In the genomic region with DNA sequence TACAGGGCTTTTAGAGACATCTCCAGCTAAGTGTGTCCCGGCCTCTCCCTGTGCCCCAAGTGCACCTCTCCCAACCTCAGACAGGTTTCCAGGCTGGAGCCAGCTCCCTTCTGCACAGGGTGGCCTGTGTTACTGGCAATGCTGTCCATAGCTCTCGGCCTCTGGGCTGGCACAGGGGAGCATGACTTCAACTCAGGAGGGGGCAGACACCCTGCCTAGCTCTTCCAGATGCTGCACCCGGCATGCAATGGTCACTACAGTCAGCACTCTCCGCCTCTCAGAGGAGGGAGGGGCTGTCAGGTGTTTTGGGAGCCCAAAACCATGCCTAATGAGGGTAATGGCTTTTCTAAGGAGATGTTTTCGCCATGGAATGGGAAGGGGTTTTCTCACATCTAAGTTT, we compare ENCODE assay signal across 1 cellular context.
TF ChIP-seq lines count a peak whose summit lies in the region.

No MANE protein-coding gene starts in this region.

TF ChIP-seq in HCT116, 20 proteins besides CTCF, POLR2A, EP300 and RAD21:
- TF ChIP-seq, protein P1, sequence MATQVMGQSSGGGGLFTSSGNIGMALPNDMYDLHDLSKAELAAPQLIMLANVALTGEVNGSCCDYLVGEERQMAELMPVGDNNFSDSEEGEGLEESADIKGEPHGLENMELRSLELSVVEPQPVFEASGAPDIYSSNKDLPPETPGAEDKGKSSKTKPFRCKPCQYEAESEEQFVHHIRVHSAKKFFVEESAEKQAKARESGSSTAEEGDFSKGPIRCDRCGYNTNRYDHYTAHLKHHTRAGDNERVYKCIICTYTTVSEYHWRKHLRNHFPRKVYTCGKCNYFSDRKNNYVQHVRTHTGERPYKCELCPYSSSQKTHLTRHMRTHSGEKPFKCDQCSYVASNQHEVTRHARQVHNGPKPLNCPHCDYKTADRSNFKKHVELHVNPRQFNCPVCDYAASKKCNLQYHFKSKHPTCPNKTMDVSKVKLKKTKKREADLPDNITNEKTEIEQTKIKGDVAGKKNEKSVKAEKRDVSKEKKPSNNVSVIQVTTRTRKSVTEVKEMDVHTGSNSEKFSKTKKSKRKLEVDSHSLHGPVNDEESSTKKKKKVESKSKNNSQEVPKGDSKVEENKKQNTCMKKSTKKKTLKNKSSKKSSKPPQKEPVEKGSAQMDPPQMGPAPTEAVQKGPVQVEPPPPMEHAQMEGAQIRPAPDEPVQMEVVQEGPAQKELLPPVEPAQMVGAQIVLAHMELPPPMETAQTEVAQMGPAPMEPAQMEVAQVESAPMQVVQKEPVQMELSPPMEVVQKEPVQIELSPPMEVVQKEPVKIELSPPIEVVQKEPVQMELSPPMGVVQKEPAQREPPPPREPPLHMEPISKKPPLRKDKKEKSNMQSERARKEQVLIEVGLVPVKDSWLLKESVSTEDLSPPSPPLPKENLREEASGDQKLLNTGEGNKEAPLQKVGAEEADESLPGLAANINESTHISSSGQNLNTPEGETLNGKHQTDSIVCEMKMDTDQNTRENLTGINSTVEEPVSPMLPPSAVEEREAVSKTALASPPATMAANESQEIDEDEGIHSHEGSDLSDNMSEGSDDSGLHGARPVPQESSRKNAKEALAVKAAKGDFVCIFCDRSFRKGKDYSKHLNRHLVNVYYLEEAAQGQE (IDR thresholded peaks at IDR 0.05; ENCODE audit: low read depth): no peak
